1 cellular context compared by ENCODE assay signal in genomic region chr4:79325864-79326328, GRCh38.
TF ChIP-seq lines count a peak whose summit lies in the region.

Gene NAA11 (minus strand): TSS chr4:79326061. CDS start chr4:79325877, 184 bp downstream.

TF ChIP-seq in K562, 482 proteins besides CTCF, POLR2A, EP300 and RAD21:
- peak; percentile 98 for TF ChIP-seq PRDM10 (IDR thresholded peaks at IDR 0.05; ENCODE audit: partially characterized antibody)
- TF ChIP-seq NFYB (IDR thresholded peaks at IDR 0.05; ENCODE audit: extremely low read depth, insufficient read length) = peak; percentile 6
- TF ChIP-seq FOXK2 (conservative IDR thresholded peaks at IDR 0.05 in 1 of 2, IDR thresholded peaks at IDR 0.05 in 1 of 2; ENCODE audit: low read depth in 2 of 2) = peak in 1 of 2 experiments; percentile 76; a peak in 2 of 4 replicates
- TF ChIP-seq EP400 (IDR thresholded peaks at IDR 0.05) = peak; percentile 62; the same call in 1 of the 2 replicates
- 0 out of 2 replicates have a peak, but pooled peaks have one; percentile 50 for TF ChIP-seq ZFX (CRISPR knock-in tag; IDR thresholded peaks at IDR 0.05)
- peak; percentile 57 for TF ChIP-seq NFIC (IDR thresholded peaks at IDR 0.05)
- TF ChIP-seq NFRKB (IDR thresholded peaks at IDR 0.05; ENCODE audit: low read depth) = 0 out of 2 replicates have a peak, but pooled peaks have one; percentile 0
- no peak for TF ChIP-seq RBM25 (IDR thresholded peaks at IDR 0.05; ENCODE audit: low read depth, low read length, severe bottlenecking)
- no peak for TF ChIP-seq CHD1 (IDR thresholded peaks at IDR 0.05; ENCODE audit: low read length)
- peak; percentile 48 for TF ChIP-seq VEZF1 (CRISPR knock-in tag; IDR thresholded peaks at IDR 0.05)
- peak; percentile 32 for TF ChIP-seq TBP (optimal IDR thresholded peaks at IDR 0.05; ENCODE audit: low read depth, low read length)
- peak; percentile 69 for TF ChIP-seq RBFOX2 (IDR thresholded peaks at IDR 0.05; ENCODE audit: low read depth, low read length)
- no peak for TF ChIP-seq RNF219 (CRISPR knock-in tag; IDR thresholded peaks at IDR 0.05)
- peak; percentile 66 for TF ChIP-seq CREM (IDR thresholded peaks at IDR 0.05; ENCODE audit: low read depth)
- no peak for TF ChIP-seq KLF10 (CRISPR knock-in tag; IDR thresholded peaks at IDR 0.05)
- TF ChIP-seq CXXC5 (CRISPR knock-in tag; IDR thresholded peaks at IDR 0.05) = peak; percentile 66
- TF ChIP-seq MTF1 (CRISPR knock-in tag; IDR thresholded peaks at IDR 0.05; ENCODE audit: borderline replicate concordance) = no peak
- peak; percentile 56; the same call in 1 of the 2 replicates for TF ChIP-seq POLR2G (IDR thresholded peaks at IDR 0.05; ENCODE audit: low read depth, low read length)
- no peak for TF ChIP-seq NR2C2 (CRISPR knock-in tag; IDR thresholded peaks at IDR 0.05)
- TF ChIP-seq NR2C2 (tag; IDR thresholded peaks at IDR 0.05) = peak; percentile 84
- TF ChIP-seq SMARCA4 (IDR thresholded peaks at IDR 0.05) = no peak
- peak; percentile 35; the same call in 1 of the 2 replicates for TF ChIP-seq ELF1 (tag; IDR thresholded peaks at IDR 0.05)
- TF ChIP-seq FOXJ3 (CRISPR knock-in tag; IDR thresholded peaks at IDR 0.05) = no peak
- peak; percentile 86 for TF ChIP-seq ATF7 (IDR thresholded peaks at IDR 0.05)
- no peak for TF ChIP-seq TAF9B (IDR thresholded peaks at IDR 0.05; ENCODE audit: partially characterized antibody)
- TF ChIP-seq ZNF23 (CRISPR knock-in tag; IDR thresholded peaks at IDR 0.05) = no peak
- TF ChIP-seq YY1 (IDR thresholded peaks at IDR 0.05; ENCODE audit: borderline replicate concordance in 1 of 3, control insufficient read depth in 1 of 3, extremely low read depth in 1 of 3, insufficient read depth in 3 of 3, insufficient read length in 1 of 3, insufficient replicate concordance in 2 of 3, low read depth in 1 of 3, low read length in 2 of 3) = peak in 2 of 3 experiments; percentile 25 to 41
- no peak for TF ChIP-seq TGIF2 (CRISPR knock-in tag; IDR thresholded peaks at IDR 0.05)
- no peak for TF ChIP-seq RBM17 (IDR thresholded peaks at IDR 0.05; ENCODE audit: borderline replicate concordance, low read depth, low read length)
- TF ChIP-seq E2F6 (IDR thresholded peaks at IDR 0.05; ENCODE audit: borderline replicate concordance in 1 of 2, extremely low read depth in 1 of 2, insufficient read depth in 1 of 2, insufficient read length in 1 of 2, low read depth in 1 of 2, low read length in 1 of 2, poor library complexity in 1 of 2, severe bottlenecking in 1 of 2) = peak; percentile 23 to 25
- no peak for TF ChIP-seq ZC3H11A (IDR thresholded peaks at IDR 0.05; ENCODE audit: low read depth, low read length)
- 0 out of 2 replicates have a peak, but pooled peaks have one; percentile 21 for TF ChIP-seq TOE1 (IDR thresholded peaks at IDR 0.05; ENCODE audit: borderline replicate concordance)
- TF ChIP-seq TOE1 (CRISPR knock-in tag; IDR thresholded peaks at IDR 0.05; ENCODE audit: borderline replicate concordance, low read depth) = no peak
- no peak for TF ChIP-seq NCOA4 (IDR thresholded peaks at IDR 0.05; ENCODE audit: partially characterized antibody)
- peak; percentile 50 for TF ChIP-seq NR2C1 (IDR thresholded peaks at IDR 0.05)
- TF ChIP-seq NR2C1 (tag; IDR thresholded peaks at IDR 0.05) = peak; percentile 66
- 0 out of 2 replicates have a peak, but pooled peaks have one; percentile 14 for TF ChIP-seq SOX6 (IDR thresholded peaks at IDR 0.05)
- peak in 1 of 2 experiments; percentile 89 for TF ChIP-seq AFF1 (IDR thresholded peaks at IDR 0.05; ENCODE audit: low read depth in 1 of 2, partially characterized antibody in 2 of 2)
- TF ChIP-seq RBBP5 (IDR thresholded peaks at IDR 0.05; ENCODE audit: borderline replicate concordance, insufficient read depth, low read length, poor library complexity, severe bottlenecking) = no peak
- TF ChIP-seq TEAD1 (CRISPR knock-in tag; IDR thresholded peaks at IDR 0.05) = no peak
- no peak for TF ChIP-seq DMBX1 (CRISPR knock-in tag; IDR thresholded peaks at IDR 0.05; ENCODE audit: borderline replicate concordance)
- TF ChIP-seq ATF1 (CRISPR knock-in tag; IDR thresholded peaks at IDR 0.05) = no peak
- peak; percentile 72 for TF ChIP-seq ATF1 (tag; IDR thresholded peaks at IDR 0.05)
- peak; percentile 84 to 86 for TF ChIP-seq NRF1 (conservative IDR thresholded peaks at IDR 0.05 in 1 of 2, IDR thresholded peaks at IDR 0.05 in 1 of 2)
- peak; percentile 54; the same call in 1 of the 2 replicates for TF ChIP-seq PHF8 (IDR thresholded peaks at IDR 0.05; ENCODE audit: borderline replicate concordance, low read length)
